ENCODE assay signal across 29 cellular contexts in genomic region chr17:29250666-29251065, GRCh38. TPM values are rescaled to one million over a fixed set of nuclear protein-coding genes. Genes with fewer than 3 reads are reported as not detected.
DNase-seq lines count a peak whose midpoint lies in the region; ATAC-seq and TF ChIP-seq lines count a peak whose summit lies in the region.
"Had no signal": no experiment of that assay in that cellular context is flagged by ENCODE, and none has a peak within 500 bp of the region (broad histone marks: within the 10 kb centered on the region; RNA-seq: fewer than 3 reads in every experiment).

No MANE protein-coding gene starts in this region.

- peaks cover 17% of the 10 kb centered on the region for H3K4me1 ChIP-seq in mesenchymal stem cell (ENCODE audit: control insufficient read depth, insufficient read depth, low read depth, low read length)
- H3K4me1 ChIP-seq: HAP-1 had no signal

- no peak overlapping the region for H3K23ac ChIP-seq in mesenchymal stem cell (ENCODE audit: low read length in 2 of 2)

- H2BK15ac ChIP-seq in mesenchymal stem cell (ENCODE audit: low read depth, poor library complexity, severe bottlenecking) = no peak overlapping the region

- DNase-seq in AG08395 (ENCODE audit: low spot score) (peak; percentile 42), HT1080 (ENCODE audit: low read depth) (peak; percentile 38), brain microvascular endothelial cell (peak; percentile 59), mesenchymal stem cell (peak; percentile 49), retina (no peak)
- no peak for DNase-seq in stimulated activated naive CD8-positive, alpha-beta T cell treated with anti-CD3 and anti-CD28 coated beads, Interleukin-15, amount 100 ng/mL, for 72 hours
- DNase-seq: activated CD4-positive, alpha-beta T cell treated with anti-CD3 and anti-CD28 coated beads, Interleukin-2, amount 50 U/mL, for 1 hour; activated CD8-positive, alpha-beta memory T cell treated with anti-CD3 and anti-CD28 coated beads, Interleukin-2, amount 50 U/mL, for 4 hours; activated effector memory CD4-positive, alpha-beta T cell treated with Interleukin-2 at 50 U/mL for 16 hours; DND-41; hypothalamus; islet precursor cell; KG1; NCI-H1694 treated with DMSO at 0.1 percent for 48 hours; NCI-H345; occipital lobe; PC-3; SJCRH30; testis had no signal

- no peak overlapping the region for H3K4ac ChIP-seq in mesenchymal stem cell (ENCODE audit: low read depth in 1 of 2, low read length in 2 of 2)

- H3K27me3 ChIP-seq in brain microvascular endothelial cell (replicated peaks) (no peaks in the 10 kb centered on the region), mesenchymal stem cell (ENCODE audit: control insufficient read depth in 1 of 2, insufficient read depth in 1 of 2, low read length in 2 of 2) (no peaks in the 10 kb centered on the region)
- H3K27me3 ChIP-seq: foreskin keratinocyte, right atrium auricular region, SJCRH30, testis had no signal

- no peak overlapping the region for H3K4me3 Mint-ChIP-seq in stimulated activated naive CD8-positive, alpha-beta T cell treated with anti-CD3 and anti-CD28 coated beads, Interleukin-15, amount 100 ng/mL, for 72 hours
- H3K4me3 Mint-ChIP-seq: dendritic cell treated with granulocyte-macrophage colony-stimulating factor and Interleukin-4, amounts not matched to agents 40 ng/mL and 50 ng/mL, for 4 days; T-helper 1 cell treated with Interleukin-12 subunit alpha and Interleukin-12 subunit beta and Interleukin-4 antibody, amounts not matched to agents 30 μg/mL and 1 μg/mL, for 36 hours had no signal

- no peaks in the 10 kb centered on the region for H3K9me3 ChIP-seq in mesenchymal stem cell (ENCODE audit: control insufficient read depth, low read length)
- H3K9me3 ChIP-seq: HAP-1, right atrium auricular region, SJCRH30, testis had no signal

- no peak overlapping the region for H2BK12ac ChIP-seq in mesenchymal stem cell (ENCODE audit: low read length in 2 of 2)

- WGBS in mesenchymal stem cell = no CpG with 5 or more reads among the region's 1 CpG

- H3K4me3 ChIP-seq in brain microvascular endothelial cell (ENCODE audit: low read depth, low read length) (no peak overlapping the region), mesenchymal stem cell (ENCODE audit: insufficient read depth in 1 of 2, low read depth in 1 of 2, low read length in 2 of 2) (no peak overlapping the region)
- H3K4me3 ChIP-seq: HAP-1, right atrium auricular region, SJCRH30, testis had no signal

- no peaks in the 10 kb centered on the region for H3K27me3 Mint-ChIP-seq in stimulated activated naive CD8-positive, alpha-beta T cell treated with anti-CD3 and anti-CD28 coated beads, Interleukin-15, amount 100 ng/mL, for 72 hours
- H3K27me3 Mint-ChIP-seq: dendritic cell treated with granulocyte-macrophage colony-stimulating factor and Interleukin-4, amounts not matched to agents 40 ng/mL and 50 ng/mL, for 4 days had no signal

- H3K4me1 Mint-ChIP-seq in stimulated activated naive CD8-positive, alpha-beta T cell treated with anti-CD3 and anti-CD28 coated beads, Interleukin-15, amount 100 ng/mL, for 72 hours = no peaks in the 10 kb centered on the region

- H3K9me3 Mint-ChIP-seq in stimulated activated naive CD8-positive, alpha-beta T cell treated with anti-CD3 and anti-CD28 coated beads, Interleukin-15, amount 100 ng/mL, for 72 hours = no peaks in the 10 kb centered on the region
- H3K9me3 Mint-ChIP-seq: dendritic cell treated with granulocyte-macrophage colony-stimulating factor and Interleukin-4, amounts not matched to agents 40 ng/mL and 50 ng/mL, for 4 days; T-helper 1 cell treated with Interleukin-12 subunit alpha and Interleukin-12 subunit beta and Interleukin-4 antibody, amounts not matched to agents 30 μg/mL and 1 μg/mL, for 36 hours had no signal

- no peak overlapping the region for H3K18ac ChIP-seq in mesenchymal stem cell (ENCODE audit: low read depth in 1 of 2, low read length in 2 of 2)

- H2BK120ac ChIP-seq in mesenchymal stem cell (ENCODE audit: low read depth, low read length) = no peak overlapping the region

- peak overlapping the region; percentile 39 for H2BK5ac ChIP-seq in mesenchymal stem cell (ENCODE audit: low read depth, low read length, poor library complexity, severe bottlenecking)

- peak overlapping the region; percentile 61 for H2AK5ac ChIP-seq in mesenchymal stem cell (ENCODE audit: low read length, severe bottlenecking)

- no peak overlapping the region for H3K14ac ChIP-seq in mesenchymal stem cell (ENCODE audit: low read length in 2 of 2)

- H3K36me3 ChIP-seq in brain microvascular endothelial cell (replicated peaks) (peaks cover 4% of the 10 kb centered on the region), mesenchymal stem cell (ENCODE audit: control insufficient read depth in 1 of 2, insufficient read depth in 2 of 2, low read depth in 1 of 2, low read length in 2 of 2) (peaks cover 5 to 9% of the 10 kb centered on the region in 2 experiments)
- H3K36me3 ChIP-seq: HAP-1, right atrium auricular region had no signal

- H4K8ac ChIP-seq in mesenchymal stem cell (ENCODE audit: low read length) = no peak overlapping the region

- H3K27ac ChIP-seq in brain microvascular endothelial cell (peak overlapping the region; percentile 63), mesenchymal stem cell (ENCODE audit: low read length, poor library complexity, severe bottlenecking) (peak overlapping the region; percentile 87)
- H3K27ac ChIP-seq: foreskin keratinocyte, right atrium auricular region, SJCRH30, testis had no signal

- H4K91ac ChIP-seq in mesenchymal stem cell (ENCODE audit: low read length) = no peak overlapping the region

- no peak for ATAC-seq in stimulated activated naive CD8-positive, alpha-beta T cell treated with anti-CD3 and anti-CD28 coated beads, Interleukin-15, amount 100 ng/mL, for 72 hours
- ATAC-seq in GM19324 (IDR thresholded peaks at IDR 0.05; ENCODE audit: low FRiP score, unreplicated experiment) (no peak), HG03097 (IDR thresholded peaks at IDR 0.05; ENCODE audit: low FRiP score, unreplicated experiment) (no peak)
- ATAC-seq: foreskin keratinocyte, PC-3 had no signal

- no peak for TF ChIP-seq CTCF in brain microvascular endothelial cell (IDR thresholded peaks at IDR 0.05; ENCODE audit: low read depth, low read length, missing control alignments)

- H3K27ac Mint-ChIP-seq in stimulated activated naive CD8-positive, alpha-beta T cell treated with anti-CD3 and anti-CD28 coated beads, Interleukin-15, amount 100 ng/mL, for 72 hours = no peak overlapping the region
- H3K27ac Mint-ChIP-seq: T-helper 1 cell treated with Interleukin-12 subunit alpha and Interleukin-12 subunit beta and Interleukin-4 antibody, amounts not matched to agents 30 μg/mL and 1 μg/mL, for 36 hours had no signal

- no peaks in the 10 kb centered on the region for H3K79me1 ChIP-seq in mesenchymal stem cell (replicated peaks; ENCODE audit: low read length, poor library complexity, severe bottlenecking)

- no peak overlapping the region for H2AFZ ChIP-seq in mesenchymal stem cell (ENCODE audit: low read depth, low read length)

- in situ Hi-C loops in brain microvascular endothelial cell (cut with HindIII; ENCODE audit: low pct_ligation_motif_present, low sequenced_read_pairs) = no loop called here

- no peak overlapping the region for H3K9ac ChIP-seq in mesenchymal stem cell (ENCODE audit: low read length)

- H3K4me2 ChIP-seq in mesenchymal stem cell (ENCODE audit: low read length, poor library complexity, severe bottlenecking) = no peak overlapping the region

RNA-seq across cellular contexts. Expression of gene CRYBA1, which starts 4.0 kb away (rescaled TPM):
- not detected in 2 replicates for total RNA-seq in HT1080 (2014; rRNA removed; shearing (Covaris generic))
- 0.12 TPM in 1 of 2 replicates, not detected in the other for polyA plus RNA-seq in HT1080 (2015; cell fraction: cytosol; rRNA removed)
- polyA plus RNA-seq in HT1080 (2015; cell fraction: nucleus; rRNA removed) = not detected in 2 replicates
- not detected for polyA plus RNA-seq in mesenchymal stem cell (2013, experiment 1 of 2)
- polyA plus RNA-seq in mesenchymal stem cell (2013, experiment 2 of 2) = not detected
- total RNA-seq: A673, bronchial epithelial cell, foreskin keratinocyte, lung microvascular endothelial cell, occipital lobe, PC-3, right atrium auricular region, SJCRH30, testis had no signal
- polyA plus RNA-seq: foreskin keratinocyte had no signal

RNA-seq across cellular contexts. Expression of gene NUFIP2, which starts 43.3 kb away (rescaled TPM):
- total RNA-seq in HT1080 (2014; rRNA removed; shearing (Covaris generic)) = 23.6 and 34.0 TPM in 2 replicates
- polyA plus RNA-seq in HT1080 (2015; cell fraction: cytosol; rRNA removed) = 15.3 and 20.0 TPM in 2 replicates
- 39.5 and 40.7 TPM in 2 replicates for polyA plus RNA-seq in HT1080 (2015; cell fraction: nucleus; rRNA removed)
- 24.4 TPM for polyA plus RNA-seq in mesenchymal stem cell (2013, experiment 1 of 2)
- polyA plus RNA-seq in mesenchymal stem cell (2013, experiment 2 of 2) = 22.7 TPM

Comparison
In these comparisons a context has a peak if more than half of its experiments do, and no peak if none do; other contexts are left out.
1. DNase-seq: peak in AG08395 (single experiment), HT1080 (single experiment), brain microvascular endothelial cell (single experiment) and mesenchymal stem cell (single experiment); none in retina (single experiment) and stimulated activated naive CD8-positive, alpha-beta T cell treated with anti-CD3 and anti-CD28 coated beads, Interleukin-15, amount 100 ng/mL, for 72 hours (0 of 2).